ENCODE assay signal across 1 cellular context in the genomic region with DNA sequence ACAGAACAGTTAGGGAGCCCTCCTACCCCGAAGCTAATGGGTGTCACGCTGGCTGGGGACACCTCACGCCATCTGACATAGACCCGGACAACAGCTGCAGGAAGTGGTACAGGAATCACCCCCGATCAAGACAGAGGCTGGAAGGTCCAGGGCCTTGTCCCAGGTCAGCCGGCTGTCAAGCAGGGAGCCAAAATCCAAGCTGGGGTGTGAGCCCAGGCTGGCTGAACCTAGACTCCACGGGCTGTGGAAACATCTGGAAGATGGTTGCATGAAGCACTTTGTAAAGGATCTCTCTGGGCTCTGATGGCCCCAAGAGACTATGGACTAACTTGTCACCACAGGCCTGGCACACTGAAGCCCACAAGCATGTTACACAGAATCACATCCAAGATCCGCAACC.
TF ChIP-seq lines count a peak whose summit lies in the region.

No MANE protein-coding gene starts in this region.

TF ChIP-seq in endothelial cell of umbilical vein, 7 proteins besides CTCF, POLR2A, EP300 and RAD21:
- no peak for TF ChIP-seq JUN (IDR thresholded peaks at IDR 0.05; ENCODE audit: borderline replicate concordance, insufficient read depth, insufficient read length, low read depth)
